Comparison of ENCODE assay signal across 1 cellular context in the genomic region with DNA sequence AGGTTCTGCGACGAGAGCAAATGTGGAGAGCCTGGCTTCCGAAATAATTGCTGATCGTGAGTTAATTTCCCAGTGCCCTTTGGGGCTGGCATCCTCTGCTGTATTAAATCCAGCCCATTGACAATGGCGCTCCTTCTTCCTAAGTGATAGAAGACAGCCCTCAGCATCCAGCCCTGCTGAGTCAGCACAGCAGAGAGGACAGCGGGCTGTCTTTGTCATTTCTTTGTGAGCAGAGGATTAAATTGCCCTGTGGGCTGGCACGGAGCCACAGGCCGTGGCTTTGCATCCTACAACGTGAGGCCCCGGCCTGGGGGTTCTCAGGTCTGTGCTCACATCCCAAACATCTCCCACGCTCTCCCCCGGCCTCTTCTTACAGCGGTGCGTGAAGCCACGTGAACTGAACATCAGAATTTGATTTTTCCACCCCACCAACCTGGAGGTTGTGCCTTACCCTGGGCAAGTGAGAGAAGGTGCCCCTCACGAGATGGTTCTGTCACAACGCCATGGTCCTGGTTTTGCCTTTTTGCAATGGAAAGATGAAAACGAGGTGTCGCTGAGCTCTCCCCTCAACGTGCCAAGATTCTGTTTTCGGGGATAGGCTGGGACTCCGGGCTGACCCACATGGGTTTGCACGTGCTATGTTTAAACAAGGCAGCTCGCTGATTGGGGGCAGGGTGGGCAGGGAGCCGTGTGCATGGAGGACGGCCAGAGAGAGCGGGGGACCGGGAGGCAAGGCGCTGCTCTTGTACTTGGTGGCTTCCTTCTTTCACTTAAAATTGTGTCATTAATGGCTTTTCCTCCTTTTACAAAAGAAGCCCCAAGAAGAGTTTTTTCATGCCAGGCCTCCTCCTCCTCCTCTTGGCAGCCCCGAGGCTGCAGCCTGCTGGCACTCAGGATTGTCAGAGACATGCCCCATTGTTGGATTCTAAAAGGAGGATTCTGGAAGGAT.
A peak's percentile ranks its signal among the peaks of the same experiment; 100 is the strongest.
TF ChIP-seq lines count a peak whose summit lies in the region.

No MANE protein-coding gene starts in this region.

TF ChIP-seq in HepG2, 621 proteins besides CTCF, POLR2A, EP300 and RAD21:
- TF ChIP-seq FOXC1 (CRISPR knock-in tag; IDR thresholded peaks at IDR 0.05; ENCODE audit: borderline replicate concordance) (no peak), MAFK (conservative IDR thresholded peaks at IDR 0.05 in 1 of 2, IDR thresholded peaks at IDR 0.05 in 1 of 2; ENCODE audit: low read length in 2 of 2) (peak; percentile 90 to 94), ZKSCAN1 (IDR thresholded peaks at IDR 0.05; ENCODE audit: low read length) (no peak), SOX13 (IDR thresholded peaks at IDR 0.05) (no peak), SOX13 (CRISPR knock-in tag; conservative IDR thresholded peaks at IDR 0.05 in 1 of 2, IDR thresholded peaks at IDR 0.05 in 1 of 2) (no peak), KAT7 (CRISPR knock-in tag; IDR thresholded peaks at IDR 0.05; ENCODE audit: borderline replicate concordance) (no peak), ETV6 (CRISPR knock-in tag; conservative IDR thresholded peaks at IDR 0.05) (no peak), ZNF780A (CRISPR knock-in tag; IDR thresholded peaks at IDR 0.05) (no peak), ZNF251 (CRISPR knock-in tag; IDR thresholded peaks at IDR 0.05) (no peak), SIN3A (IDR thresholded peaks at IDR 0.05; ENCODE audit: borderline replicate concordance, low read depth, low read length) (no peak), MZF1 (CRISPR knock-in tag; IDR thresholded peaks at IDR 0.05; ENCODE audit: borderline replicate concordance) (no peak), NONO (IDR thresholded peaks at IDR 0.05) (no peak), NONO (CRISPR knock-in tag; conservative IDR thresholded peaks at IDR 0.05) (no peak), MAFF (IDR thresholded peaks at IDR 0.05; ENCODE audit: low read depth, low read length) (peak; percentile 91), HMG20A (CRISPR knock-in tag; IDR thresholded peaks at IDR 0.05; ENCODE audit: borderline replicate concordance) (no peak), ZNF3 (CRISPR knock-in tag; IDR thresholded peaks at IDR 0.05) (no peak), ZSCAN22 (CRISPR knock-in tag; IDR thresholded peaks at IDR 0.05) (no peak), ARNT (IDR thresholded peaks at IDR 0.05) (no peak), ZNF598 (CRISPR knock-in tag; IDR thresholded peaks at IDR 0.05; ENCODE audit: borderline replicate concordance) (no peak)
- TF ChIP-seq, protein P1, sequence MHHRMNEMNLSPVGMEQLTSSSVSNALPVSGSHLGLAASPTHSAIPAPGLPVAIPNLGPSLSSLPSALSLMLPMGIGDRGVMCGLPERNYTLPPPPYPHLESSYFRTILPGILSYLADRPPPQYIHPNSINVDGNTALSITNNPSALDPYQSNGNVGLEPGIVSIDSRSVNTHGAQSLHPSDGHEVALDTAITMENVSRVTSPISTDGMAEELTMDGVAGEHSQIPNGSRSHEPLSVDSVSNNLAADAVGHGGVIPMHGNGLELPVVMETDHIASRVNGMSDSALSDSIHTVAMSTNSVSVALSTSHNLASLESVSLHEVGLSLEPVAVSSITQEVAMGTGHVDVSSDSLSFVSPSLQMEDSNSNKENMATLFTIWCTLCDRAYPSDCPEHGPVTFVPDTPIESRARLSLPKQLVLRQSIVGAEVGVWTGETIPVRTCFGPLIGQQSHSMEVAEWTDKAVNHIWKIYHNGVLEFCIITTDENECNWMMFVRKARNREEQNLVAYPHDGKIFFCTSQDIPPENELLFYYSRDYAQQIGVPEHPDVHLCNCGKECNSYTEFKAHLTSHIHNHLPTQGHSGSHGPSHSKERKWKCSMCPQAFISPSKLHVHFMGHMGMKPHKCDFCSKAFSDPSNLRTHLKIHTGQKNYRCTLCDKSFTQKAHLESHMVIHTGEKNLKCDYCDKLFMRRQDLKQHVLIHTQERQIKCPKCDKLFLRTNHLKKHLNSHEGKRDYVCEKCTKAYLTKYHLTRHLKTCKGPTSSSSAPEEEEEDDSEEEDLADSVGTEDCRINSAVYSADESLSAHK (CRISPR knock-in tag; IDR thresholded peaks at IDR 0.05; ENCODE audit: borderline replicate concordance), result no peak
- TF ChIP-seq, protein P2, sequence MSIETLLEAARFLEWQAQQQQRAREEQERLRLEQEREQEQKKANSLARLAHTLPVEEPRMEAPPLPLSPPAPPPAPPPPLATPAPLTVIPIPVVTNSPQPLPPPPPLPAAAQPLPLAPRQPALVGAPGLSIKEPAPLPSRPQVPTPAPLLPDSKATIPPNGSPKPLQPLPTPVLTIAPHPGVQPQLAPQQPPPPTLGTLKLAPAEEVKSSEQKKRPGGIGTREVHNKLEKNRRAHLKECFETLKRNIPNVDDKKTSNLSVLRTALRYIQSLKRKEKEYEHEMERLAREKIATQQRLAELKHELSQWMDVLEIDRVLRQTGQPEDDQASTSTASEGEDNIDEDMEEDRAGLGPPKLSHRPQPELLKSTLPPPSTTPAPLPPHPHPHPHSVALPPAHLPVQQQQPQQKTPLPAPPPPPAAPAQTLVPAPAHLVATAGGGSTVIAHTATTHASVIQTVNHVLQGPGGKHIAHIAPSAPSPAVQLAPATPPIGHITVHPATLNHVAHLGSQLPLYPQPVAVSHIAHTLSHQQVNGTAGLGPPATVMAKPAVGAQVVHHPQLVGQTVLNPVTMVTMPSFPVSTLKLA (IDR thresholded peaks at IDR 0.05), result 0 out of 2 replicates have a peak, but pooled peaks have one; percentile 32
- TF ChIP-seq, protein P3, sequence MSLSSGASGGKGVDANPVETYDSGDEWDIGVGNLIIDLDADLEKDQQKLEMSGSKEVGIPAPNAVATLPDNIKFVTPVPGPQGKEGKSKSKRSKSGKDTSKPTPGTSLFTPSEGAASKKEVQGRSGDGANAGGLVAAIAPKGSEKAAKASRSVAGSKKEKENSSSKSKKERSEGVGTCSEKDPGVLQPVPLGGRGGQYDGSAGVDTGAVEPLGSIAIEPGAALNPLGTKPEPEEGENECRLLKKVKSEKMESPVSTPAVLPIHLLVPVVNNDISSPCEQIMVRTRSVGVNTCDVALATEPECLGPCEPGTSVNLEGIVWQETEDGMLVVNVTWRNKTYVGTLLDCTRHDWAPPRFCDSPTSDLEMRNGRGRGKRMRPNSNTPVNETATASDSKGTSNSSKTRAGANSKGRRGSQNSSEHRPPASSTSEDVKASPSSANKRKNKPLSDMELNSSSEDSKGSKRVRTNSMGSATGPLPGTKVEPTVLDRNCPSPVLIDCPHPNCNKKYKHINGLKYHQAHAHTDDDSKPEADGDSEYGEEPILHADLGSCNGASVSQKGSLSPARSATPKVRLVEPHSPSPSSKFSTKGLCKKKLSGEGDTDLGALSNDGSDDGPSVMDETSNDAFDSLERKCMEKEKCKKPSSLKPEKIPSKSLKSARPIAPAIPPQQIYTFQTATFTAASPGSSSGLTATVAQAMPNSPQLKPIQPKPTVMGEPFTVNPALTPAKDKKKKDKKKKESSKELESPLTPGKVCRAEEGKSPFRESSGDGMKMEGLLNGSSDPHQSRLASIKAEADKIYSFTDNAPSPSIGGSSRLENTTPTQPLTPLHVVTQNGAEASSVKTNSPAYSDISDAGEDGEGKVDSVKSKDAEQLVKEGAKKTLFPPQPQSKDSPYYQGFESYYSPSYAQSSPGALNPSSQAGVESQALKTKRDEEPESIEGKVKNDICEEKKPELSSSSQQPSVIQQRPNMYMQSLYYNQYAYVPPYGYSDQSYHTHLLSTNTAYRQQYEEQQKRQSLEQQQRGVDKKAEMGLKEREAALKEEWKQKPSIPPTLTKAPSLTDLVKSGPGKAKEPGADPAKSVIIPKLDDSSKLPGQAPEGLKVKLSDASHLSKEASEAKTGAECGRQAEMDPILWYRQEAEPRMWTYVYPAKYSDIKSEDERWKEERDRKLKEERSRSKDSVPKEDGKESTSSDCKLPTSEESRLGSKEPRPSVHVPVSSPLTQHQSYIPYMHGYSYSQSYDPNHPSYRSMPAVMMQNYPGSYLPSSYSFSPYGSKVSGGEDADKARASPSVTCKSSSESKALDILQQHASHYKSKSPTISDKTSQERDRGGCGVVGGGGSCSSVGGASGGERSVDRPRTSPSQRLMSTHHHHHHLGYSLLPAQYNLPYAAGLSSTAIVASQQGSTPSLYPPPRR (CRISPR knock-in tag; IDR thresholded peaks at IDR 0.05; ENCODE audit: borderline replicate concordance), result no peak
- TF ChIP-seq, protein P4, sequence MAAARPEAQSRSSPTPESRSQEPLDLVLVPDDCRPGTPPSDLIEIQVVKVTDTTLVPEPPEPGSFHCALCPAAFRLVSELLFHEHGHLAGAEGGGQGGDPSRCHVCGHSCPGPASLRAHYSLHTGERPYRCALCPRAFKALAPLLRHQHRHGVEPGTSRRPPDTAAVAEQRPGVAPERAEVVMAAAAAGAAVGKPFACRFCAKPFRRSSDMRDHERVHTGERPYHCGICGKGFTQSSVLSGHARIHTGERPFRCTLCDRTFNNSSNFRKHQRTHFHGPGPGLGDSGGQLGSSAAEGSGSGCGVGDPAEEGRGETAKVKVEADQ (CRISPR knock-in tag; IDR thresholded peaks at IDR 0.05; ENCODE audit: borderline replicate concordance), result no peak
- TF ChIP-seq, protein P5, sequence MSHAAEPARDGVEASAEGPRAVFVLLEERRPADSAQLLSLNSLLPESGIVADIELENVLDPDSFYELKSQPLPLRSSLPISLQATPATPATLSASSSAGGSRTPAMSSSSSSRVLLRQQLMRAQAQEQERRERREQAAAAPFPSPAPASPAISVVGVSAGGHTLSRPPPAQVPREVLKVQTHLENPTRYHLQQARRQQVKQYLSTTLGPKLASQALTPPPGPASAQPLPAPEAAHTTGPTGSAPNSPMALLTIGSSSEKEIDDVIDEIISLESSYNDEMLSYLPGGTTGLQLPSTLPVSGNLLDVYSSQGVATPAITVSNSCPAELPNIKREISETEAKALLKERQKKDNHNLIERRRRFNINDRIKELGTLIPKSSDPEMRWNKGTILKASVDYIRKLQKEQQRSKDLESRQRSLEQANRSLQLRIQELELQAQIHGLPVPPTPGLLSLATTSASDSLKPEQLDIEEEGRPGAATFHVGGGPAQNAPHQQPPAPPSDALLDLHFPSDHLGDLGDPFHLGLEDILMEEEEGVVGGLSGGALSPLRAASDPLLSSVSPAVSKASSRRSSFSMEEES (CRISPR knock-in tag; IDR thresholded peaks at IDR 0.05), result no peak
